ENCODE assay signal across 10 cellular contexts in the genomic region with DNA sequence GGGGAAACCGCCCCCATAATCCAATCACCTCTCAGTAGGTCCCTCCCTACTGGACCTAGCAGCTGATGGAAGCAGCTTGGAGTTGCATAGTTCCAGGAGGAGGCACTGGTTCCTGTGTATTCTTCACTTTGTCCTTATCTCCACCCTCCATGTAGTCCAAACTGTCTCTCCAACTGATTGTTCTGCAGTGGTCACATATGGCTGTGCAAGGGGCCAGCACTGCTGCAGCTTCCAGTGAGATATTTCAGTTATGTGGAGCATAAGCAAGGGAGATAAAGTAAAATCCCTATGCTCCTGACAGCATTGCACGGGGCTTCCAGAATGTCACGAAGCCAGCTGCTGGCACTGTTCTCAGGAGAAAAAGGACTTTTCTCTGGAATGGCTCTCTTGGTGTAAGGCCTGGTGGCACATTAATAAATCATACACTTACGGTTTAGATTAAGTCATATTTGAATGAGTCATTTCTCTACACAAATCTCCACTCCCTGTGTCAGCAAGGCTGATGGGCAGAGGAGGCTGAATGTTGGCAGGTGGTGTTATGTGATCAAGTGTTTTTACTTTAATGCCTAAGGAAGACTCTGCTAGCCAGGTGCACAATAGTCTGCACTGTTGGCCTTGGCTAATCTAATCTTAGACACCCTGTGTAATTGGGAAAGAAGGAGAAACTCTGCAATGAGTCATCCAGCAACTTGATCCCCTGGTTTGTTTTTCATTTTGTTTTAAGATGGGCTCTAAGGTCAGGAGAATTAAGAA.
DNase-seq lines count a peak whose midpoint lies in the region; ATAC-seq and FAIRE-seq lines count a peak whose summit lies in the region.
"Had no signal": no experiment of that assay in that cellular context is flagged by ENCODE, and none has a peak within 500 bp of the region (broad histone marks: within the 10 kb centered on the region; RNA-seq: fewer than 3 reads in every experiment).

No MANE protein-coding gene starts in this region.

- H3K36me3 ChIP-seq in mucosa of stomach (ENCODE audit: control insufficient read depth, insufficient read depth, low read length): no peaks in the 10 kb centered on the region

- DNase-seq in DMS79 treated with DMSO at 0.1 percent for 48 hours (lab: John Stamatoyannopoulos, UW) (peak; percentile 64), NCI-H510A treated with DMSO at 0.1 percent for 48 hours (lab: John Stamatoyannopoulos, UW) (peak; percentile 90), dermis blood vessel endothelial cell (no peak), iPS-NIHi11 (ENCODE audit: low spot score) (no peak), NCI-H2081 treated with DMSO at 0.1 percent for 48 hours (lab: John Stamatoyannopoulos, UW) (no peak)

- H3K27me3 ChIP-seq in mucosa of stomach (ENCODE audit: control insufficient read depth, insufficient read depth, low read length): no peaks in the 10 kb centered on the region

- H3K4me1 ChIP-seq in mucosa of stomach (ENCODE audit: control insufficient read depth, insufficient read depth, low read length): peaks cover 16% of the 10 kb centered on the region

- peak overlapping the region; percentile 44 for H3K4me3 ChIP-seq in mucosa of stomach (ENCODE audit: low read length)

- no peaks in the 10 kb centered on the region for H3K9me3 ChIP-seq in mucosa of stomach (ENCODE audit: control insufficient read depth, low read length)

- no peak for ATAC-seq in HG02970 (IDR thresholded peaks at IDR 0.05; ENCODE audit: low FRiP score, unreplicated experiment)
- ATAC-seq: stimulated activated memory B cell treated with anti-CD40 and anti-IgM and Interleukin-4, amounts not matched to agents 10 μg/mL and 1 μg/mL and 100 μg/mL, for 72 hours had no signal

- H3K9ac ChIP-seq in mucosa of stomach (ENCODE audit: low read length): peak overlapping the region; percentile 76

- peak; percentile 8 for FAIRE-seq in endometrium (lab: Jason Lieb, UNC)
- FAIRE-seq: D721Med had no signal

Comparison
In these comparisons a context has a peak if more than half of its experiments do, and no peak if none do; other contexts are left out.
1. DNase-seq: peak in DMS79 treated with DMSO at 0.1 percent for 48 hours (single experiment) and NCI-H510A treated with DMSO at 0.1 percent for 48 hours (single experiment); none in dermis blood vessel endothelial cell (single experiment), iPS-NIHi11 (single experiment) and NCI-H2081 treated with DMSO at 0.1 percent for 48 hours (single experiment).